ENCODE assay signal across 10 cellular contexts in genomic region chr1:15714438-15715136, GRCh38. TPM values are rescaled to one million over a fixed set of nuclear protein-coding genes. Genes with fewer than 3 reads are reported as not detected.
DNase-seq lines count a peak whose midpoint lies in the region; ATAC-seq and TF ChIP-seq lines count a peak whose summit lies in the region.
"Had no signal": no experiment of that assay in that cellular context is flagged by ENCODE, and none has a peak within 500 bp of the region (broad histone marks: within the 10 kb centered on the region; RNA-seq: fewer than 3 reads in every experiment).

No MANE protein-coding gene starts in this region.

- no peaks in the 10 kb centered on the region for H3K27me3 Mint-ChIP-seq in CD4-positive, alpha-beta T cell
- no peaks in the 10 kb centered on the region for H3K27me3 Mint-ChIP-seq in CD14-positive monocyte (ENCODE audit: low read depth in 3 of 3)

- CTCF ChIA-PET in CD4-positive, alpha-beta T cell (lab: Charles Lee), result interaction anchor here (0.6 kb wide), 1 partner anchor 10 kb away, joined by 3 read pairs; no protein-coding TSS in a partner anchor

- H3K9me3 ChIP-seq in psoas muscle, result no peaks in the 10 kb centered on the region
- H3K9me3 ChIP-seq in CD4-positive, alpha-beta T cell (ENCODE audit: control insufficient read depth, low read length), result no peaks in the 10 kb centered on the region

- no peaks in the 10 kb centered on the region for H3K27me3 ChIP-seq in psoas muscle (ENCODE audit: insufficient read depth in 3 of 3, low read length in 2 of 3)
- H3K27me3 ChIP-seq in CD4-positive, alpha-beta T cell (ENCODE audit: control insufficient read depth, insufficient read depth, low read length), result no peaks in the 10 kb centered on the region

- no peak overlapping the region for H3K27ac Mint-ChIP-seq in CD4-positive, alpha-beta T cell
- H3K27ac Mint-ChIP-seq in CD14-positive monocyte, result no peak overlapping the region

- intact Hi-C loops in head of caudate nucleus (cut with DNase I), result no loop called here
- intact Hi-C loops in psoas muscle (cut with DNase I), result loop anchor here in 1 of 2 donors (5.0 kb wide), 1 partner anchor 122 kb away; no protein-coding TSS in a partner anchor
- intact Hi-C loops in CD4-positive, alpha-beta T cell (cut with DNase I, micrococcal nuclease), result no loop called here
- intact Hi-C loops in CD14-positive monocyte (cut with micrococcal nuclease), result no loop called here

- peak; percentile 70 to 80 (median 76) for ATAC-seq in psoas muscle
- ATAC-seq in CD4-positive, alpha-beta T cell (ENCODE audit: poor library complexity), result no peak

- H3K27ac ChIP-seq in psoas muscle, result peak overlapping the region; percentile 94
- H3K27ac ChIP-seq in CD4-positive, alpha-beta T cell (ENCODE audit: low read depth, low read length), result no peak overlapping the region

- no peak overlapping the region for H3K4me3 Mint-ChIP-seq in CD4-positive, alpha-beta T cell
- no peak overlapping the region for H3K4me3 Mint-ChIP-seq in CD14-positive monocyte

- no peaks in the 10 kb centered on the region for H3K9me3 Mint-ChIP-seq in CD4-positive, alpha-beta T cell
- no peaks in the 10 kb centered on the region for H3K9me3 Mint-ChIP-seq in CD14-positive monocyte

- 13 to 23% (median 14%) methylated on average over 4 of the region's 4 CpGs for WGBS in psoas muscle, 3 donors

- peak; percentile 45 for DNase-seq in COLO829 (ENCODE audit: low spot score)
- DNase-seq in anterior cingulate cortex (lab: John Stamatoyannopoulos, UW), result peak in 41 of 58 donors; percentile 4 to 72 (median 35)
- DNase-seq in head of caudate nucleus, result peak in 34 of 42 donors; percentile 20 to 81 (median 56)
- peak in 1 of 2 donors; percentile 73 for DNase-seq in psoas muscle
- no peak for DNase-seq in NCI-H1048 (lab: John Stamatoyannopoulos, UW)
- DNase-seq in CD4-positive, alpha-beta T cell, result no peak
- DNase-seq in CD14-positive monocyte (ENCODE audit: low spot score), result no peak
- DNase-seq in Kasumi-1 (lab: John Stamatoyannopoulos, UW), result no peak
- DNase-seq: MV-4-11, SIG-M5 had no signal

- peaks cover 1% of the 10 kb centered on the region for H3K4me1 Mint-ChIP-seq in CD4-positive, alpha-beta T cell (ENCODE audit: low read depth)
- no peaks in the 10 kb centered on the region for H3K4me1 Mint-ChIP-seq in CD14-positive monocyte

- H3K36me3 Mint-ChIP-seq in CD4-positive, alpha-beta T cell (ENCODE audit: low read depth), result peaks cover 41% of the 10 kb centered on the region
- peaks cover 41 to 55% of the 10 kb centered on the region in 2 donors for H3K36me3 Mint-ChIP-seq in CD14-positive monocyte

- TF ChIP-seq CTCF in psoas muscle (IDR thresholded peaks at IDR 0.05) (no peak), CD14-positive monocyte (IDR thresholded peaks at IDR 0.05) (no peak)
- TF ChIP-seq CTCF in CD4-positive, alpha-beta T cell (IDR thresholded peaks at IDR 0.05), result no peak

- POLR2A ChIA-PET in CD4-positive, alpha-beta T cell (lab: Charles Lee), result no interaction called here

- peaks cover 3 to 35% of the 10 kb centered on the region in 2 donors for H3K36me3 ChIP-seq in psoas muscle (ENCODE audit: insufficient read depth in 1 of 2, low read depth in 1 of 2)

- peaks cover 80% of the 10 kb centered on the region for H3K4me1 ChIP-seq in psoas muscle

- H3K4me3 ChIP-seq in psoas muscle, result no peak overlapping the region

RNA-seq across cellular contexts. Expression of gene SLC25A34, which starts 21.5 kb away (rescaled TPM):
- 10 to 100 TPM in 3 of 4 donors, 1 to 10 TPM in 1; 6.1 to 48.2 (median 37.2) TPM for total RNA-seq in psoas muscle
- polyA plus RNA-seq in psoas muscle, result 10 to 100 TPM in 1 of 3 donors, 1 to 10 TPM in 2; 1.3 to 10.1 (median 7.5) TPM
- 1 to 10 TPM; 1.9 to 2.8 TPM for total RNA-seq in CD4-positive, alpha-beta T cell
- under 1 TPM; 0.08 to 0.61 TPM for polyA plus RNA-seq in CD14-positive monocyte

RNA-seq across cellular contexts. Expression of gene TMEM82, which starts 27.7 kb away (rescaled TPM):
- total RNA-seq in psoas muscle, result not detected
- polyA plus RNA-seq in psoas muscle (not detected), CD14-positive monocyte (not detected)
- total RNA-seq in CD4-positive, alpha-beta T cell, result not detected

RNA-seq across cellular contexts. Expression of gene PLEKHM2, which starts 30.5 kb away (rescaled TPM):
- 100 to 1,000 TPM; 137 to 177 (median 156) TPM for total RNA-seq in psoas muscle
- polyA plus RNA-seq in psoas muscle (100 to 1,000 TPM in 1 of 3 donors, 10 to 100 TPM in 2; 78.1 to 167 (median 86.8) TPM), CD14-positive monocyte (1 to 10 TPM; 4.0 to 5.8 TPM)
- total RNA-seq in CD4-positive, alpha-beta T cell, result 10 to 100 TPM; 77.5 to 82.0 TPM

RNA-seq across cellular contexts. Expression of gene FBLIM1, which starts 44.0 kb away (rescaled TPM):
- 10 to 100 TPM in 1 of 4 donors, 1 to 10 TPM in 3; 2.5 to 11.3 (median 4.2) TPM for total RNA-seq in psoas muscle
- polyA plus RNA-seq in psoas muscle (1 to 10 TPM; 2.5 to 3.1 (median 2.5) TPM), CD14-positive monocyte (not detected)
- total RNA-seq in CD4-positive, alpha-beta T cell, result under 1 TPM in 1 of 2 experiments, not detected in 1; 0.50 TPM

Comparison
In these comparisons a context has a peak if more than half of its experiments do, and no peak if none do; other contexts are left out.
1. DNase-seq: peak in COLO829 (single experiment), anterior cingulate cortex (41 of 58) and head of caudate nucleus (34 of 42); none in NCI-H1048 (single experiment), CD4-positive, alpha-beta T cell (0 of 10), CD14-positive monocyte (single experiment) and Kasumi-1 (0 of 2).